In genomic region chr21:36873511-36873910, GRCh38 we compare ENCODE assay signal across 22 cellular contexts.
"Had no signal": no experiment of that assay in that cellular context is flagged by ENCODE, and none has a peak within 500 bp of the region (broad histone marks: within the 10 kb centered on the region; RNA-seq: fewer than 3 reads in every experiment).

No MANE protein-coding gene starts in this region.

- H3K9me3 ChIP-seq: breast epithelium had no signal

- H3K27me3 ChIP-seq: breast epithelium had no signal

- DNase-seq: activated CD4-positive, alpha-beta T cell treated with anti-CD3 and anti-CD28 coated beads, Interleukin-2, amount 10 ng/mL, durations not matched to agents 24 days and 14 days; activated CD4-positive, alpha-beta T cell treated with anti-CD3 and anti-CD28 coated beads, Interleukin-2, amount 50 U/mL, for 48 hours; activated CD4-positive, CD25-positive, alpha-beta regulatory T cell treated with anti-CD3 and anti-CD28 coated beads, Interleukin-2, amount 50 U/mL, for 72 hours; activated CD8-positive, alpha-beta memory T cell treated with anti-CD3 and anti-CD28 coated beads, Interleukin-2, amount 10 ng/mL, durations not matched to agents 7 days and 5 days; activated effector memory CD4-positive, alpha-beta T cell treated with anti-CD3 and anti-CD28 coated beads, Interleukin-2, amount 50 U/mL, for 16 hours; activated naive CD4-positive, alpha-beta T cell treated with Interleukin-2 at 50 U/mL for 16 hours; activated T-cell treated with anti-CD3 and anti-CD28 coated beads, Interleukin-2, amount 50 U/mL, for 24 hours; anterior cingulate cortex; caudate nucleus; KG1; MM.1S; NCI-H1105; NCI-H1436; NCI-H187 treated with DMSO at 0.1 percent for 48 hours; NCI-H2081 treated with DMSO at 0.1 percent for 48 hours; NCI-H446; NCI-H524; SHP77 treated with DMSO at 0.1 percent for 48 hours; T-helper 17 cell; T-helper 9 cell had no signal

- H3K36me3 ChIP-seq: breast epithelium had no signal

- ATAC-seq: activated CD8-positive, alpha-beta memory T cell treated with anti-CD3 and anti-CD28 coated beads, Interleukin-2, amount 10 ng/mL, durations not matched to agents 7 days and 5 days; T-helper 17 cell; WTC11 had no signal

- H3K4me3 ChIP-seq: breast epithelium had no signal

- H3K4me1 ChIP-seq: breast epithelium had no signal

- H3K27ac ChIP-seq: breast epithelium had no signal
